ENCODE assay signal across 8 cellular contexts in genomic region chr20:31738729-31739549, GRCh38. TPM values are rescaled to one million over a fixed set of nuclear protein-coding genes. Genes with fewer than 3 reads are reported as not detected.
A peak's percentile ranks its signal among the peaks of the same experiment; 100 is the strongest.
DNase-seq lines count a peak whose midpoint lies in the region; ATAC-seq and TF ChIP-seq lines count a peak whose summit lies in the region.

A gene with protein sequence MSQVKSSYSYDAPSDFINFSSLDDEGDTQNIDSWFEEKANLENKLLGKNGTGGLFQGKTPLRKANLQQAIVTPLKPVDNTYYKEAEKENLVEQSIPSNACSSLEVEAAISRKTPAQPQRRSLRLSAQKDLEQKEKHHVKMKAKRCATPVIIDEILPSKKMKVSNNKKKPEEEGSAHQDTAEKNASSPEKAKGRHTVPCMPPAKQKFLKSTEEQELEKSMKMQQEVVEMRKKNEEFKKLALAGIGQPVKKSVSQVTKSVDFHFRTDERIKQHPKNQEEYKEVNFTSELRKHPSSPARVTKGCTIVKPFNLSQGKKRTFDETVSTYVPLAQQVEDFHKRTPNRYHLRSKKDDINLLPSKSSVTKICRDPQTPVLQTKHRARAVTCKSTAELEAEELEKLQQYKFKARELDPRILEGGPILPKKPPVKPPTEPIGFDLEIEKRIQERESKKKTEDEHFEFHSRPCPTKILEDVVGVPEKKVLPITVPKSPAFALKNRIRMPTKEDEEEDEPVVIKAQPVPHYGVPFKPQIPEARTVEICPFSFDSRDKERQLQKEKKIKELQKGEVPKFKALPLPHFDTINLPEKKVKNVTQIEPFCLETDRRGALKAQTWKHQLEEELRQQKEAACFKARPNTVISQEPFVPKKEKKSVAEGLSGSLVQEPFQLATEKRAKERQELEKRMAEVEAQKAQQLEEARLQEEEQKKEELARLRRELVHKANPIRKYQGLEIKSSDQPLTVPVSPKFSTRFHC (plus strand): TSS chr20:31739290. CDS start chr20:31757477, 18,187 bp downstream.

- POLR2A ChIA-PET in SK-N-SH (lab: Yijun Ruan, JAX): interaction anchor here (0.8 to 1.8 kb wide), 5 partner anchors 16 to 176 kb away, joined by 3 to 11 read pairs (median 4); partner anchors contain the start of genes BCL2L1 and ID1

- under 1% methylated on average over 43 of the region's 54 CpGs for WGBS in SK-N-SH (ENCODE audit: low lambda C conversion rate)

- H3K9ac ChIP-seq in SK-N-SH: peak within 1 kb of the TSS; percentile 91

- H3K9me2 ChIP-seq in SK-N-SH: no peaks in the 10 kb centered on the region

- H3K27ac ChIP-seq in SK-N-SH (ENCODE audit: low read depth in 2 of 2, low read length in 1 of 2): peak within 1 kb of the TSS; percentile 86 to 92
- peak within 1 kb of the TSS; percentile 92 for H3K27ac ChIP-seq in osteoblast (ENCODE audit: low read depth, low read length)
- H3K27ac ChIP-seq in tibial artery: peak within 1 kb of the TSS; percentile 73 to 79

- H3K4me3 ChIP-seq in GM12864 (ENCODE audit: low read depth, low read length) (peak within 1 kb of the TSS; percentile 70), SK-N-SH (ENCODE audit: low read depth in 2 of 2, low read length in 1 of 2) (peak within 1 kb of the TSS; percentile 68 to 92), osteoblast (ENCODE audit: insufficient read depth, low read length) (peak within 1 kb of the TSS; percentile 83), tibial artery (peak within 1 kb of the TSS; percentile 57 to 61)

- TF ChIP-seq CTCF in GM12864 (IDR thresholded peaks at IDR 0.05; ENCODE audit: low read depth, low read length, missing control alignments) (no peak), SK-N-SH (IDR thresholded peaks at IDR 0.05) (peak; percentile 24; the same call in 1 of the 2 replicates), osteoblast (IDR thresholded peaks at IDR 0.05; ENCODE audit: extremely low read depth, low read depth, low read length) (peak; percentile 4), tibial artery (IDR thresholded peaks at IDR 0.05) (peak; percentile 21 to 39)

- H3F3A ChIP-seq in SK-N-SH (replicated peaks; ENCODE audit: insufficient read depth): peaks cover 11% of the 10 kb centered on the region

- H3K4me2 ChIP-seq in SK-N-SH (peak within 1 kb of the TSS; percentile 87), osteoblast (ENCODE audit: insufficient read depth, low read length) (peak within 1 kb of the TSS; percentile 94)

- H3K79me2 ChIP-seq in SK-N-SH (ENCODE audit: insufficient read depth) (peaks cover 60% of the 10 kb centered on the region), osteoblast (ENCODE audit: insufficient read depth, low read length) (peaks cover 52% of the 10 kb centered on the region)

- DNase-seq in GM12864 (ENCODE audit: low read depth) (peak; percentile 89), NCI-H1092 (lab: John Stamatoyannopoulos, UW) (peak; percentile 97), SK-N-SH (peak; percentile 96), glomerular visceral epithelial cell (ENCODE audit: extremely low spot score) (peak; percentile 97), osteoblast (ENCODE audit: insufficient read length, low spot score, missing footprints) (peak; percentile 95), tibial artery (peak; percentile 96 to 97)
- DNase-seq in activated naive CD4-positive, alpha-beta T cell treated with anti-CD3 and anti-CD28 coated beads, Interleukin-2, amount 50 U/mL, for 16 hours: peak; percentile 87

- TF ChIP-seq RAD21 in SK-N-SH (IDR thresholded peaks at IDR 0.05; ENCODE audit: low read length): no peak

- peaks cover 0 to 10% of the 10 kb centered on the region in 2 experiments for H3K36me3 ChIP-seq in SK-N-SH (replicated peaks in 1 of 2; ENCODE audit: control insufficient read depth in 1 of 2, insufficient read depth in 2 of 2, low read length in 1 of 2)
- H3K36me3 ChIP-seq in osteoblast (ENCODE audit: insufficient read depth, low read length): peaks cover 4% of the 10 kb centered on the region
- H3K36me3 ChIP-seq in tibial artery: no peaks in the 10 kb centered on the region

- CTCF ChIA-PET in SK-N-SH (lab: Yijun Ruan, JAX): interaction anchor here (0.9 to 4.1 kb wide), 10 partner anchors 10 to 182 kb away, joined by 3 to 35 read pairs (median 4); partner anchors contain the start of gene BCL2L1

- H3K27me3 ChIP-seq in SK-N-SH (ENCODE audit: insufficient read depth): no peaks in the 10 kb centered on the region
- no peaks in the 10 kb centered on the region for H3K27me3 ChIP-seq in osteoblast (ENCODE audit: insufficient read depth, low read length)
- H3K27me3 ChIP-seq in tibial artery: no peaks in the 10 kb centered on the region

- H2AFZ ChIP-seq in SK-N-SH (ENCODE audit: low read depth) (peak within 1 kb of the TSS; percentile 91), osteoblast (ENCODE audit: low read length) (peak within 1 kb of the TSS; percentile 82)

- H4K20me1 ChIP-seq in SK-N-SH (ENCODE audit: insufficient read depth) (no peaks in the 10 kb centered on the region), osteoblast (ENCODE audit: insufficient read depth, low read length) (no peaks in the 10 kb centered on the region)

- peak; percentile 97 for ATAC-seq in HG02610 (IDR thresholded peaks at IDR 0.05; ENCODE audit: unreplicated experiment)

- peaks cover 3 to 8% of the 10 kb centered on the region in 2 experiments; a peak in 3 of 4 replicates for H3K4me1 ChIP-seq in SK-N-SH (ENCODE audit: control insufficient read depth in 1 of 2, insufficient read depth in 2 of 2, low read depth in 1 of 2, low read length in 1 of 2)
- H3K4me1 ChIP-seq in osteoblast (ENCODE audit: insufficient read depth, low read length): peaks cover 21% of the 10 kb centered on the region
- H3K4me1 ChIP-seq in tibial artery: peaks cover 0 to 10% (median 5%) of the 10 kb centered on the region in 4 donors

- TF ChIP-seq EP300 in SK-N-SH (IDR thresholded peaks at IDR 0.05; ENCODE audit: borderline replicate concordance in 1 of 2, low read depth in 1 of 2, low read length in 1 of 2): no peak

- intact Hi-C loops in tibial artery (cut with DNase I; ENCODE audit: low total_unique reads): loop anchor here (5.0 kb wide), 1 partner anchor 108 kb away; the partner anchor contains the start of gene FOXS1

- H3K9me3 ChIP-seq in SK-N-SH (no peaks in the 10 kb centered on the region), osteoblast (ENCODE audit: low read depth, low read length) (no peaks in the 10 kb centered on the region), tibial artery (no peaks in the 10 kb centered on the region)

TF ChIP-seq in SK-N-SH, 30 proteins besides CTCF, POLR2A, EP300 and RAD21 (continues in another document):
- TF ChIP-seq SIN3A (IDR thresholded peaks at IDR 0.05; ENCODE audit: borderline replicate concordance, low read depth, low read length) (peak; percentile 95), NFIC (IDR thresholded peaks at IDR 0.05; ENCODE audit: borderline replicate concordance) (0 out of 2 replicates have a peak, but pooled peaks have one; percentile 7), RFX5 (IDR thresholded peaks at IDR 0.05; ENCODE audit: low read length) (no peak), SMC3 (IDR thresholded peaks at IDR 0.05; ENCODE audit: low read depth, low read length) (no peak), MEF2A (IDR thresholded peaks at IDR 0.05; ENCODE audit: borderline replicate concordance, low read depth) (no peak), POLR2AphosphoS5 (IDR thresholded peaks at IDR 0.05; ENCODE audit: low read depth, low read length) (peak; percentile 97), ELF1 (IDR thresholded peaks at IDR 0.05) (peak; percentile 73), PBX3 (IDR thresholded peaks at IDR 0.05) (no peak), MXI1 (IDR thresholded peaks at IDR 0.05; ENCODE audit: low read depth, low read length) (peak; percentile 89), FOXM1 (IDR thresholded peaks at IDR 0.05; ENCODE audit: low read depth) (peak; percentile 99), JUND (IDR thresholded peaks at IDR 0.05) (no peak), YY1 (IDR thresholded peaks at IDR 0.05; ENCODE audit: low read depth) (peak; percentile 68)
- TF ChIP-seq, protein P1, sequence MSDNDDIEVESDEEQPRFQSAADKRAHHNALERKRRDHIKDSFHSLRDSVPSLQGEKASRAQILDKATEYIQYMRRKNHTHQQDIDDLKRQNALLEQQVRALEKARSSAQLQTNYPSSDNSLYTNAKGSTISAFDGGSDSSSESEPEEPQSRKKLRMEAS (IDR thresholded peaks at IDR 0.05; ENCODE audit: low read depth): no peak; the same call in 1 of the 2 replicates
- TF ChIP-seq, protein P2, sequence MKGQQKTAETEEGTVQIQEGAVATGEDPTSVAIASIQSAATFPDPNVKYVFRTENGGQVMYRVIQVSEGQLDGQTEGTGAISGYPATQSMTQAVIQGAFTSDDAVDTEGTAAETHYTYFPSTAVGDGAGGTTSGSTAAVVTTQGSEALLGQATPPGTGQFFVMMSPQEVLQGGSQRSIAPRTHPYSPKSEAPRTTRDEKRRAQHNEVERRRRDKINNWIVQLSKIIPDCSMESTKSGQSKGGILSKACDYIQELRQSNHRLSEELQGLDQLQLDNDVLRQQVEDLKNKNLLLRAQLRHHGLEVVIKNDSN (IDR thresholded peaks at IDR 0.05; ENCODE audit: borderline replicate concordance, low read depth): no peak
- TF ChIP-seq, protein P3, sequence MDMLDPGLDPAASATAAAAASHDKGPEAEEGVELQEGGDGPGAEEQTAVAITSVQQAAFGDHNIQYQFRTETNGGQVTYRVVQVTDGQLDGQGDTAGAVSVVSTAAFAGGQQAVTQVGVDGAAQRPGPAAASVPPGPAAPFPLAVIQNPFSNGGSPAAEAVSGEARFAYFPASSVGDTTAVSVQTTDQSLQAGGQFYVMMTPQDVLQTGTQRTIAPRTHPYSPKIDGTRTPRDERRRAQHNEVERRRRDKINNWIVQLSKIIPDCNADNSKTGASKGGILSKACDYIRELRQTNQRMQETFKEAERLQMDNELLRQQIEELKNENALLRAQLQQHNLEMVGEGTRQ (IDR thresholded peaks at IDR 0.05; ENCODE audit: borderline replicate concordance, low read depth, low read length): no peak

RNA-seq across cellular contexts. Expression of the gene that starts here (rescaled TPM):
- 14.4 and 17.1 TPM in 2 replicates for polyA plus RNA-seq in SK-N-SH (2012; rRNA removed)
- 19.1 and 20.2 TPM in 2 replicates for polyA plus RNA-seq in SK-N-SH (2012; cell fraction: cytosol; rRNA removed)
- 12.7 and 12.8 TPM in 2 replicates for polyA plus RNA-seq in SK-N-SH (2012; cell fraction: nucleus; rRNA removed)
- total RNA-seq in osteoblast: 16.2 and 18.5 TPM in 2 replicates

Comparison
In these comparisons a context has a peak if more than half of its experiments do, and no peak if none do; other contexts are left out.
1. Peak in every context shown above with its lines: DNase-seq, ATAC-seq, H3K4me3 ChIP-seq and H3K27ac ChIP-seq.